In genomic region chr9:110828148-110828730, GRCh38 we compare ENCODE assay signal across 14 cellular contexts.
DNase-seq lines count a peak whose midpoint lies in the region; ATAC-seq and TF ChIP-seq lines count a peak whose summit lies in the region.
"Had no signal": no experiment of that assay in that cellular context is flagged by ENCODE, and none has a peak within 500 bp of the region (broad histone marks: within the 10 kb centered on the region; RNA-seq: fewer than 3 reads in every experiment).

No MANE protein-coding gene starts in this region.

- H3K4me1 ChIP-seq in adipocyte (ENCODE audit: control insufficient read depth, insufficient read depth, low read length) = peaks cover 13% of the 10 kb centered on the region

- H3K27me3 Mint-ChIP-seq in activated CD8-positive, alpha-beta memory T cell treated with anti-CD3 and anti-CD28 coated beads, Interleukin-2, amount 10 ng/mL, durations not matched to agents 7 days and 5 days = no peaks in the 10 kb centered on the region

- no peaks in the 10 kb centered on the region for H3K4me1 Mint-ChIP-seq in activated CD8-positive, alpha-beta memory T cell treated with anti-CD3 and anti-CD28 coated beads, Interleukin-2, amount 10 ng/mL, durations not matched to agents 7 days and 5 days
- H3K4me1 Mint-ChIP-seq: activated naive CD8-positive, alpha-beta T cell treated with anti-CD3 and anti-CD28 coated beads for 36 hours; natural killer cell had no signal

- no peak overlapping the region for H3K27ac Mint-ChIP-seq in activated CD8-positive, alpha-beta memory T cell treated with anti-CD3 and anti-CD28 coated beads, Interleukin-2, amount 10 ng/mL, durations not matched to agents 7 days and 5 days
- H3K27ac Mint-ChIP-seq: activated naive CD8-positive, alpha-beta T cell treated with anti-CD3 and anti-CD28 coated beads for 36 hours; natural killer cell had no signal

- no peaks in the 10 kb centered on the region for H3K36me3 Mint-ChIP-seq in activated CD8-positive, alpha-beta memory T cell treated with anti-CD3 and anti-CD28 coated beads, Interleukin-2, amount 10 ng/mL, durations not matched to agents 7 days and 5 days
- H3K36me3 Mint-ChIP-seq: activated naive CD8-positive, alpha-beta T cell treated with anti-CD3 and anti-CD28 coated beads for 36 hours; natural killer cell had no signal

- no peak overlapping the region for H3K4me3 Mint-ChIP-seq in activated CD8-positive, alpha-beta memory T cell treated with anti-CD3 and anti-CD28 coated beads, Interleukin-2, amount 10 ng/mL, durations not matched to agents 7 days and 5 days
- H3K4me3 Mint-ChIP-seq: activated naive CD8-positive, alpha-beta T cell treated with anti-CD3 and anti-CD28 coated beads for 36 hours; natural killer cell had no signal

- no peaks in the 10 kb centered on the region for H3K9me3 ChIP-seq in adipocyte (ENCODE audit: control insufficient read depth, low read length)

- DNase-seq in AG09309 (ENCODE audit: low read depth) = peak; percentile 46
- peak; percentile 84 for DNase-seq in adipocyte (ENCODE audit: low read depth)
- peak; percentile 96 for DNase-seq in fibroblast of the aortic adventitia (ENCODE audit: low read depth)
- DNase-seq in pons (ENCODE audit: low spot score) = peak; percentile 46
- DNase-seq in activated CD8-positive, alpha-beta memory T cell treated with anti-CD3 and anti-CD28 coated beads, Interleukin-2, amount 10 ng/mL, durations not matched to agents 7 days and 5 days = no peak
- DNase-seq in NCI-H2227 (lab: John Stamatoyannopoulos, UW; ENCODE audit: unreplicated experiment) = no peak
- DNase-seq: activated naive CD8-positive, alpha-beta T cell treated with anti-CD3 and anti-CD28 coated beads for 36 hours; GDM1; islet precursor cell; natural killer cell; NCI-H2029 treated with DMSO at 0.1 percent for 48 hours; OCI-M1 had no signal

- H3K36me3 ChIP-seq in adipocyte (ENCODE audit: control insufficient read depth, insufficient read depth, low read length, severe bottlenecking) = no peaks in the 10 kb centered on the region

- CTCF ChIA-PET in activated CD8-positive, alpha-beta memory T cell treated with anti-CD3 and anti-CD28 coated beads, Interleukin-2, amount 10 ng/mL, durations not matched to agents 7 days and 5 days (lab: Charles Lee) = no interaction called here

- H3K9me3 Mint-ChIP-seq in activated CD8-positive, alpha-beta memory T cell treated with anti-CD3 and anti-CD28 coated beads, Interleukin-2, amount 10 ng/mL, durations not matched to agents 7 days and 5 days (ENCODE audit: low read depth) = peaks cover 6% of the 10 kb centered on the region

- peak overlapping the region; percentile 48 for H3K9ac ChIP-seq in adipocyte (ENCODE audit: low read length)

- no peak for TF ChIP-seq CTCF in AG09309 (IDR thresholded peaks at IDR 0.05; ENCODE audit: control insufficient read depth, insufficient read depth, low read depth, low read length, missing control alignments)
- TF ChIP-seq CTCF in fibroblast of the aortic adventitia (IDR thresholded peaks at IDR 0.05; ENCODE audit: insufficient read depth, low read length) = peak; percentile 22

- H3K27me3 ChIP-seq in adipocyte (replicated peaks; ENCODE audit: control insufficient read depth, insufficient read depth, low read length) = no peaks in the 10 kb centered on the region

- ATAC-seq in HG03108 (IDR thresholded peaks at IDR 0.05; ENCODE audit: unreplicated experiment) (no peak), HG02759 (IDR thresholded peaks at IDR 0.05; ENCODE audit: unreplicated experiment) (no peak)
- ATAC-seq in activated CD8-positive, alpha-beta memory T cell treated with anti-CD3 and anti-CD28 coated beads, Interleukin-2, amount 10 ng/mL, durations not matched to agents 7 days and 5 days = no peak
- ATAC-seq: natural killer cell had no signal

- H3K4me3 ChIP-seq in AG09309 (ENCODE audit: control insufficient read depth, low read depth, low read length) (no peak overlapping the region), adipocyte (ENCODE audit: low read length) (no peak overlapping the region), fibroblast of the aortic adventitia (ENCODE audit: low read depth, low read length) (no peak overlapping the region)

Comparison
In these comparisons a context has a peak if more than half of its experiments do, and no peak if none do; other contexts are left out.
1. DNase-seq: peak in AG09309 (single experiment), adipocyte (single experiment), fibroblast of the aortic adventitia (single experiment) and pons (single experiment); none in activated CD8-positive, alpha-beta memory T cell treated with anti-CD3 and anti-CD28 coated beads, Interleukin-2, amount 10 ng/mL, durations not matched to agents 7 days and 5 days (single experiment) and NCI-H2227 (single experiment).